Comparison of ENCODE assay signal across 8 cellular contexts in genomic region chr12:111446044-111446581, GRCh38. TPM values are rescaled to one million over a fixed set of nuclear protein-coding genes. Genes with fewer than 3 reads are reported as not detected.
A peak's percentile ranks its signal among the peaks of the same experiment; 100 is the strongest.
DNase-seq lines count a peak whose midpoint lies in the region; ATAC-seq and TF ChIP-seq lines count a peak whose summit lies in the region.

No MANE protein-coding gene starts in this region.

- H3K27ac Mint-ChIP-seq in activated naive CD4-positive, alpha-beta T cell treated with anti-CD3 and anti-CD28 coated beads, Interleukin-2, amount 50 U/mL, for 24 hours, result peak overlapping the region; percentile 77

- H3K4me3 Mint-ChIP-seq in activated naive CD4-positive, alpha-beta T cell treated with anti-CD3 and anti-CD28 coated beads, Interleukin-2, amount 50 U/mL, for 24 hours, result no peak overlapping the region

- WGBS in heart left ventricle, 4 donors, result 6 to 19% (median 9%) methylated on average over 5 of the region's 5 CpGs

- H3K36me3 ChIP-seq in heart left ventricle, result peaks cover 0 to 73% (median 48%) of the 10 kb centered on the region in 9 donors

- H3K27me3 ChIP-seq in heart left ventricle, result no peaks in the 10 kb centered on the region

- no peak for TF ChIP-seq POLR2A in heart left ventricle (IDR thresholded peaks at IDR 0.05)

- intact Hi-C loops in heart left ventricle (cut with DNase I), result loop anchor here in 3 of 10 donors (2.0 to 5.0 kb wide), 2 partner anchors 39 to 43 kb away; partner anchors contain the start of gene SH2B3 (in 2 of the 3)

- H3K4me3 ChIP-seq in heart left ventricle (peak overlapping the region in 1 of 12 donors; percentile 12), skin epidermis (no peak overlapping the region)

- H3K4me1 ChIP-seq in heart left ventricle, result peaks cover 25 to 100% (median 94%) of the 10 kb centered on the region in 12 donors

- TF ChIP-seq CTCF in heart left ventricle (IDR thresholded peaks at IDR 0.05), result no peak

- peak in 3 of 4 donors; percentile 8 to 41 (median 16) for ATAC-seq in heart left ventricle

- peaks cover 12% of the 10 kb centered on the region for H3K36me3 Mint-ChIP-seq in activated naive CD4-positive, alpha-beta T cell treated with anti-CD3 and anti-CD28 coated beads, Interleukin-2, amount 50 U/mL, for 24 hours

- no peaks in the 10 kb centered on the region for H3K27me3 Mint-ChIP-seq in activated naive CD4-positive, alpha-beta T cell treated with anti-CD3 and anti-CD28 coated beads, Interleukin-2, amount 50 U/mL, for 24 hours

- no peaks in the 10 kb centered on the region for H3K9me3 ChIP-seq in heart left ventricle

- DNase-seq in activated naive CD4-positive, alpha-beta T cell treated with Interleukin-2 at 50 U/mL for 16 hours, result no peak
- DNase-seq in UCSD-AML1 (lab: John Stamatoyannopoulos, UW; ENCODE audit: unreplicated experiment), result peak; percentile 65
- DNase-seq in heart left ventricle, result peak in 4 of 5 donors; percentile 54 to 65 (median 60)
- DNase-seq in COLO829 (ENCODE audit: low spot score), result no peak
- DNase-seq in stimulated activated CD4-positive, alpha-beta T cell treated with anti-CD3 and anti-CD28 coated beads, Interleukin-2, amount 100 ng/mL, for 48 hours, result no peak
- no peak for DNase-seq in NCI-H748 (lab: John Stamatoyannopoulos, UW; ENCODE audit: unreplicated experiment)

- H3K9me3 Mint-ChIP-seq in activated naive CD4-positive, alpha-beta T cell treated with anti-CD3 and anti-CD28 coated beads, Interleukin-2, amount 50 U/mL, for 24 hours, result no peaks in the 10 kb centered on the region

- peaks cover 87% of the 10 kb centered on the region for H3K4me1 Mint-ChIP-seq in activated naive CD4-positive, alpha-beta T cell treated with anti-CD3 and anti-CD28 coated beads, Interleukin-2, amount 50 U/mL, for 24 hours

- H3K27ac ChIP-seq in heart left ventricle (peak overlapping the region in 11 of 12 donors; percentile 29 to 89 (median 79)), skin epidermis (peak overlapping the region in 20 of 21 experiments; percentile 14 to 88 (median 63))

RNA-seq across cellular contexts. Expression of gene SH2B3, which starts 40.4 kb away (rescaled TPM):
- total RNA-seq in heart left ventricle, result 10 to 100 TPM; 35.8 to 76.7 (median 40.3) TPM
- polyA plus RNA-seq in heart left ventricle, result 10 to 100 TPM; 11.3 to 16.8 TPM

Comparison
In these comparisons a context has a peak if more than half of its experiments do, and no peak if none do; other contexts are left out.
1. DNase-seq: peak in UCSD-AML1 (single experiment) and heart left ventricle (4 of 5); none in activated naive CD4-positive, alpha-beta T cell treated with Interleukin-2 at 50 U/mL for 16 hours (single experiment), COLO829 (single experiment), stimulated activated CD4-positive, alpha-beta T cell treated with anti-CD3 and anti-CD28 coated beads, Interleukin-2, amount 100 ng/mL, for 48 hours (0 of 2) and NCI-H748 (single experiment).